In the genomic region with DNA sequence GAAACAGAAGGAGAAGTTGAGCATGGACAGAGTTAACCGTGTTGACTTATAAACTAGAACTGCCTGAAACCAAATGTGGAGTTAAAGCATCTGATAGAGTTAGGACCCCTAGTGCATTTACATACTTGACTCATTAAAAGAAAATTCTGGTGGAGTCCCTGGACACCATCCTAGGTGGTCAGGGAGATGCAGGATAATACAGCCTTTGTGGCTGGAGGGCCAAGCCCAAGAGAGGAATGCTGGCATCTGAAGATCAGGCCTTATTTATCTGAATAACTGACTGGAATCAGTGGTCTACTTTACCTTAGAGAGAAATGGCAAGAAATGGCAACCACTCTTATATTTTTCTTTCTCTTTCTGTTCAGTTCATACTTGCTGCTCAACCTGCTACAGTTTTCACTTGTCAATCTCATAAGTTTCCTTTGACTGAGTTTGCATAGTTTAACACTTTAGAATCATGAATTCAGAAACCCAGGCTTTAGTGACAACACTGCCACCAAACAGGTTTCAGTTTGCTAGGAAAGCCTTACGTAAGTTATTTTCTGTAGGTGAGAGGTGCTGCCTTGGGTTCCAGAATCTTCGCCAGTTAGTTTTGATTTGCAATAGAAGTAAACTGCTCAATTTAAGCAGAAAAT, we compare ENCODE assay signal across 10 cellular contexts.
DNase-seq lines count a peak whose midpoint lies in the region; ATAC-seq, FAIRE-seq and TF ChIP-seq lines count a peak whose summit lies in the region.
"Had no signal": no experiment of that assay in that cellular context is flagged by ENCODE, and none has a peak within 500 bp of the region (broad histone marks: within the 10 kb centered on the region; RNA-seq: fewer than 3 reads in every experiment).

No MANE protein-coding gene starts in this region.

- no peaks in the 10 kb centered on the region for H3K9me3 Mint-ChIP-seq in T-helper 1 cell treated with Interleukin-12 subunit alpha and Interleukin-12 subunit beta and Interleukin-4 antibody, amounts not matched to agents 30 μg/mL and 1 μg/mL, for 36 hours

- CTCF ChIA-PET in GM10248 (lab: Yijun Ruan, JAX) = no interaction called here

- no peak overlapping the region for H3K4me3 Mint-ChIP-seq in T-helper 1 cell treated with Interleukin-12 subunit alpha and Interleukin-12 subunit beta and Interleukin-4 antibody, amounts not matched to agents 30 μg/mL and 1 μg/mL, for 36 hours

- H3K4me1 Mint-ChIP-seq in T-helper 1 cell treated with Interleukin-12 subunit alpha and Interleukin-12 subunit beta and Interleukin-4 antibody, amounts not matched to agents 30 μg/mL and 1 μg/mL, for 36 hours (ENCODE audit: low read depth) = peaks cover 13% of the 10 kb centered on the region

- H3K36me3 Mint-ChIP-seq in T-helper 1 cell treated with Interleukin-12 subunit alpha and Interleukin-12 subunit beta and Interleukin-4 antibody, amounts not matched to agents 30 μg/mL and 1 μg/mL, for 36 hours (ENCODE audit: low read depth) = no peaks in the 10 kb centered on the region

- POLR2A ChIA-PET in GM10248 (lab: Yijun Ruan, JAX) = no interaction called here

- peak; percentile 92 for ATAC-seq in GM19025 (IDR thresholded peaks at IDR 0.05; ENCODE audit: low read depth, unreplicated experiment)
- ATAC-seq in HG02852 (IDR thresholded peaks at IDR 0.05; ENCODE audit: unreplicated experiment) = peak; percentile 85

- DNase-seq in GM10248 (ENCODE audit: extremely low spot score) (peak; percentile 64), epidermal melanocyte (ENCODE audit: insufficient read length, low spot score) (no peak), NCI-H510A treated with DMSO at 0.1 percent for 48 hours (lab: John Stamatoyannopoulos, UW) (no peak), HTR-8/SVneo (ENCODE audit: insufficient read length, low spot score) (no peak), RCC 7860 (ENCODE audit: low spot score) (no peak)
- DNase-seq: adrenal gland, NCI-H2081 had no signal

- H3K27ac Mint-ChIP-seq in T-helper 1 cell treated with Interleukin-12 subunit alpha and Interleukin-12 subunit beta and Interleukin-4 antibody, amounts not matched to agents 30 μg/mL and 1 μg/mL, for 36 hours = peak overlapping the region; percentile 71

- TF ChIP-seq CTCF in GM10248 (IDR thresholded peaks at IDR 0.05; ENCODE audit: control extremely low read depth, extremely low read depth, low read depth, missing control alignments) = no peak

- no peaks in the 10 kb centered on the region for H3K27me3 Mint-ChIP-seq in T-helper 1 cell treated with Interleukin-12 subunit alpha and Interleukin-12 subunit beta and Interleukin-4 antibody, amounts not matched to agents 30 μg/mL and 1 μg/mL, for 36 hours (ENCODE audit: low read depth)

- FAIRE-seq in HTR-8/SVneo (lab: Jason Lieb, UNC) = no peak
- no peak for FAIRE-seq in RCC 7860 (lab: Jason Lieb, UNC)
